Comparison of ENCODE assay signal across 10 cellular contexts in the genomic region with DNA sequence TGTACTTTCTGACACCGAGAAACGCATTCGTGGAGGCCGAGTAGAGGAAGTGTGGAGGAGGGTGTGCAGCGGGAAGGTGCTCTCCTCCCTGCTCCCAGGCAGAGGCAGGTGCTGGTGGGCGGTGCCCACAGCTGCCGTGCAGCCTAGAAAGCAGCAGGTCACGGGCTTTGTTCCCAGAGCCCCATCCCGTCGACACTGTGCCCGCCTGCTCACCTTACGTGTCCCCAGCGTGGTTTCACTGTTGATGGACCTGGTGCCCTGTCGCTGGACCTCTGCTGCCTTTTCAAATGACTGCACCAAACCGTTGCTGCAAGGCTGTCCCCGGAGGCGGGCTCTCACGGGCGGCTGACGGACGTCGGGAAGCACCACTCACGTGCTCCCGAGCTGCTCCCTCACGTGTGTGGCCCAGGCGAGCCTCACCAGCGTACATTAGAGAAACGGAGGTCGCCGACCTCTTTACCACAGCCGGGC. TPM values are rescaled to one million over a fixed set of nuclear protein-coding genes. Genes with fewer than 3 reads are reported as not detected.
DNase-seq lines count a peak whose midpoint lies in the region; ATAC-seq lines count a peak whose summit lies in the region.
"Had no signal": no experiment of that assay in that cellular context is flagged by ENCODE, and none has a peak within 500 bp of the region (broad histone marks: within the 10 kb centered on the region; RNA-seq: fewer than 3 reads in every experiment).

No MANE protein-coding gene starts in this region.

- H3K36me3 Mint-ChIP-seq in IgD-negative memory B cell, result peaks cover 5% of the 10 kb centered on the region
- H3K36me3 Mint-ChIP-seq in activated CD4-positive, alpha-beta T cell treated with anti-CD3 and anti-CD28 coated beads, Interleukin-2, amount 10 ng/mL, durations not matched to agents 7 days and 5 days (ENCODE audit: low read depth), result peaks cover 25% of the 10 kb centered on the region
- peaks cover 0 to 58% (median 13%) of the 10 kb centered on the region in 3 donors for H3K36me3 Mint-ChIP-seq in naive thymus-derived CD8-positive, alpha-beta T cell

- no peaks in the 10 kb centered on the region for H3K9me3 Mint-ChIP-seq in IgD-negative memory B cell
- H3K9me3 Mint-ChIP-seq in activated CD4-positive, alpha-beta T cell treated with anti-CD3 and anti-CD28 coated beads, Interleukin-2, amount 10 ng/mL, durations not matched to agents 7 days and 5 days, result no peaks in the 10 kb centered on the region
- no peaks in the 10 kb centered on the region for H3K9me3 Mint-ChIP-seq in naive thymus-derived CD8-positive, alpha-beta T cell

- POLR2A ChIA-PET in activated CD4-positive, alpha-beta T cell treated with anti-CD3 and anti-CD28 coated beads, Interleukin-2, amount 10 ng/mL, durations not matched to agents 7 days and 5 days (lab: Charles Lee), result no interaction called here
- POLR2A ChIA-PET in naive thymus-derived CD8-positive, alpha-beta T cell (lab: Charles Lee), result no interaction called here

- no peak for DNase-seq in activated CD4-positive, alpha-beta T cell treated with anti-CD3 and anti-CD28 coated beads, Interleukin-2, amount 10 ng/mL, durations not matched to agents 7 days and 5 days
- DNase-seq in naive thymus-derived CD8-positive, alpha-beta T cell, result peak in 2 of 10 donors; percentile 15 to 26
- DNase-seq in SIG-M5 treated with dmso at 0.1 percent for 504 hours (lab: John Stamatoyannopoulos, UW; ENCODE audit: unreplicated experiment) (no peak), DMS79 treated with DMSO at 0.1 percent for 48 hours (lab: John Stamatoyannopoulos, UW) (no peak)
- DNase-seq: activated gamma-delta T cell treated with Interleukin-2 at 50 U/mL for 16 hours; effector CD4-positive, alpha-beta T cell; heart left ventricle; Kasumi-1; mesenchymal stem cell had no signal

- H3K4me1 Mint-ChIP-seq in IgD-negative memory B cell, result peaks cover 0 to 8% (median 8%) of the 10 kb centered on the region in 3 donors
- H3K4me1 Mint-ChIP-seq in activated CD4-positive, alpha-beta T cell treated with anti-CD3 and anti-CD28 coated beads, Interleukin-2, amount 10 ng/mL, durations not matched to agents 7 days and 5 days, result peaks cover 12% of the 10 kb centered on the region
- H3K4me1 Mint-ChIP-seq in naive thymus-derived CD8-positive, alpha-beta T cell, result peaks cover 0 to 4% (median 3%) of the 10 kb centered on the region in 4 donors

- CTCF ChIA-PET in activated CD4-positive, alpha-beta T cell treated with anti-CD3 and anti-CD28 coated beads, Interleukin-2, amount 10 ng/mL, durations not matched to agents 7 days and 5 days (lab: Charles Lee), result interaction anchor here (1.3 to 1.4 kb wide), 2 partner anchors 13 to 30 kb away, joined by 3 to 4 read pairs; no protein-coding TSS in a partner anchor

- no peaks in the 10 kb centered on the region for H3K27me3 Mint-ChIP-seq in IgD-negative memory B cell
- no peaks in the 10 kb centered on the region for H3K27me3 Mint-ChIP-seq in activated CD4-positive, alpha-beta T cell treated with anti-CD3 and anti-CD28 coated beads, Interleukin-2, amount 10 ng/mL, durations not matched to agents 7 days and 5 days
- no peaks in the 10 kb centered on the region for H3K27me3 Mint-ChIP-seq in naive thymus-derived CD8-positive, alpha-beta T cell

- peak overlapping the region in 1 of 4 donors; percentile 81 for H3K4me3 Mint-ChIP-seq in IgD-negative memory B cell
- H3K4me3 Mint-ChIP-seq in activated CD4-positive, alpha-beta T cell treated with anti-CD3 and anti-CD28 coated beads, Interleukin-2, amount 10 ng/mL, durations not matched to agents 7 days and 5 days, result no peak overlapping the region
- H3K4me3 Mint-ChIP-seq in naive thymus-derived CD8-positive, alpha-beta T cell, result peak overlapping the region in 5 of 10 donors; percentile 4 to 60 (median 40)

- ATAC-seq in naive thymus-derived CD8-positive, alpha-beta T cell, result peak; percentile 46 to 62
- ATAC-seq: heart left ventricle had no signal

- H3K27ac Mint-ChIP-seq in IgD-negative memory B cell, result peak overlapping the region; percentile 23 to 83 (median 75)
- peak overlapping the region; percentile 54 for H3K27ac Mint-ChIP-seq in activated CD4-positive, alpha-beta T cell treated with anti-CD3 and anti-CD28 coated beads, Interleukin-2, amount 10 ng/mL, durations not matched to agents 7 days and 5 days
- peak overlapping the region in 6 of 10 donors; percentile 8 to 72 (median 50) for H3K27ac Mint-ChIP-seq in naive thymus-derived CD8-positive, alpha-beta T cell

RNA-seq across cellular contexts. Expression of gene PLEKHJ1, which starts 20.8 kb away (rescaled TPM):
- polyA plus RNA-seq in IgD-negative memory B cell, result 163 TPM
- total RNA-seq in activated CD4-positive, alpha-beta T cell treated with anti-CD3 and anti-CD28 coated beads, Interleukin-2, amount 10 ng/mL, durations not matched to agents 7 days and 5 days, result 10 to 100 TPM; 56.2 to 71.9 TPM
- 10 to 100 TPM; 56.7 to 59.8 TPM for total RNA-seq in naive thymus-derived CD8-positive, alpha-beta T cell
- 100 to 1,000 TPM in 2 of 3 donors, 10 to 100 TPM in 1; 85.2 to 106 (median 101) TPM for polyA plus RNA-seq in naive thymus-derived CD8-positive, alpha-beta T cell

RNA-seq across cellular contexts. Expression of gene SF3A2, which starts 21.3 kb away (rescaled TPM):
- polyA plus RNA-seq in IgD-negative memory B cell, result 37.8 TPM
- total RNA-seq in activated CD4-positive, alpha-beta T cell treated with anti-CD3 and anti-CD28 coated beads, Interleukin-2, amount 10 ng/mL, durations not matched to agents 7 days and 5 days, result 100 to 1,000 TPM; 142 to 151 TPM
- total RNA-seq in naive thymus-derived CD8-positive, alpha-beta T cell, result 100 to 1,000 TPM; 149 to 162 TPM
- 10 to 100 TPM; 16.3 to 33.5 (median 26.0) TPM for polyA plus RNA-seq in naive thymus-derived CD8-positive, alpha-beta T cell

RNA-seq across cellular contexts. Expression of gene AMH, which starts 33.8 kb away (rescaled TPM):
- polyA plus RNA-seq in IgD-negative memory B cell, result 0.15 TPM
- 1 to 10 TPM; 5.2 to 9.2 TPM for total RNA-seq in activated CD4-positive, alpha-beta T cell treated with anti-CD3 and anti-CD28 coated beads, Interleukin-2, amount 10 ng/mL, durations not matched to agents 7 days and 5 days
- 10 to 100 TPM; 13.6 to 14.0 TPM for total RNA-seq in naive thymus-derived CD8-positive, alpha-beta T cell
- polyA plus RNA-seq in naive thymus-derived CD8-positive, alpha-beta T cell, result not detected

RNA-seq across cellular contexts. Expression of gene JSRP1, which starts 40.9 kb away (rescaled TPM):
- 4.3 TPM for polyA plus RNA-seq in IgD-negative memory B cell
- under 1 TPM in 1 of 2 experiments, not detected in 1; 0.27 TPM for total RNA-seq in activated CD4-positive, alpha-beta T cell treated with anti-CD3 and anti-CD28 coated beads, Interleukin-2, amount 10 ng/mL, durations not matched to agents 7 days and 5 days
- under 1 TPM in 1 of 2 experiments, not detected in 1; 0.70 TPM for total RNA-seq in naive thymus-derived CD8-positive, alpha-beta T cell
- polyA plus RNA-seq in naive thymus-derived CD8-positive, alpha-beta T cell, result 1 to 10 TPM in 1 of 3 donors, under 1 TPM in 2; 0.41 to 1.3 (median 0.59) TPM

RNA-seq across cellular contexts. Expression of gene DOT1L, which starts 51.6 kb away (rescaled TPM):
- 2.7 TPM for polyA plus RNA-seq in IgD-negative memory B cell
- 10 to 100 TPM; 62.3 to 66.2 TPM for total RNA-seq in activated CD4-positive, alpha-beta T cell treated with anti-CD3 and anti-CD28 coated beads, Interleukin-2, amount 10 ng/mL, durations not matched to agents 7 days and 5 days
- total RNA-seq in naive thymus-derived CD8-positive, alpha-beta T cell, result 10 to 100 TPM; 24.5 to 28.5 TPM
- 1 to 10 TPM in 1 of 3 donors, under 1 TPM in 2; 0.30 to 1.0 (median 0.62) TPM for polyA plus RNA-seq in naive thymus-derived CD8-positive, alpha-beta T cell
